In genomic region chr14:20454645-20455354, GRCh38 we compare ENCODE assay signal across 8 cellular contexts. TPM values are rescaled to one million over a fixed set of nuclear protein-coding genes. Genes with fewer than 3 reads are reported as not detected.
A peak's percentile ranks its signal among the peaks of the same experiment; 100 is the strongest.
DNase-seq lines count a peak whose midpoint lies in the region; ATAC-seq, FAIRE-seq and TF ChIP-seq lines count a peak whose summit lies in the region.

TSS of gene APEX1 (plus strand) at chr14:20455226. CDS start at chr14:20455646, 420 bp downstream.
TSS of gene OSGEP (minus strand) at chr14:20454812. CDS start at chr14:20454683, 129 bp downstream.

- intact Hi-C loops in esophagus squamous epithelium (cut with DNase I), result loop anchor here (5.0 kb wide), 1 partner anchor 107 kb away; no protein-coding TSS in a partner anchor

- TF ChIP-seq POLR2A in esophagus squamous epithelium (IDR thresholded peaks at IDR 0.05), result peak in 3 of 4 donors; percentile 55 to 82 (median 67)

- no peak for TF ChIP-seq CTCF in esophagus squamous epithelium (IDR thresholded peaks at IDR 0.05)

- H3K4me3 ChIP-seq in esophagus squamous epithelium, result peak within 1 kb of the TSS; percentile 55 to 95 (median 84)

- peak; percentile 69 for FAIRE-seq in RCC 7860 (lab: Jason Lieb, UNC)

- peak; percentile 99 for DNase-seq in DMS79 (lab: John Stamatoyannopoulos, UW)
- peak; percentile 89 for DNase-seq in RCC 7860 (ENCODE audit: low spot score)
- DNase-seq in activated T-helper 1 cell treated with Interleukin-2 at 50 U/mL for 16 hours (ENCODE audit: low read depth), result peak; percentile 94
- DNase-seq in esophagus squamous epithelium (lab: John Stamatoyannopoulos, UW), result peak; percentile 94
- peak; percentile 100 for DNase-seq in myocyte (ENCODE audit: low read depth)
- DNase-seq in stimulated activated CD8-positive, alpha-beta memory T cell treated with anti-CD3 and anti-CD28 coated beads, Interleukin-7, amount 100 ng/mL, for 48 hours (ENCODE audit: extremely low read depth in 1 of 2, low read depth in 1 of 2), result peak; percentile 92 to 97

- H3K4me1 ChIP-seq in esophagus squamous epithelium, result peaks cover 18 to 59% (median 24%) of the 10 kb centered on the region in 3 donors

- no peaks in the 10 kb centered on the region for H3K9me3 ChIP-seq in KOPT-K1 (ENCODE audit: insufficient read depth, low read length, poor library complexity, severe bottlenecking)
- H3K9me3 ChIP-seq in esophagus squamous epithelium, result no peaks in the 10 kb centered on the region

- 0 to 1% methylated on average over 11 to 31 of the region's 44 CpGs for WGBS in esophagus squamous epithelium, 2 donors

- H3K36me3 ChIP-seq in KOPT-K1 (ENCODE audit: insufficient read depth, low read length), result peaks cover 70% of the 10 kb centered on the region
- H3K36me3 ChIP-seq in esophagus squamous epithelium, result peaks cover 25 to 66% (median 55%) of the 10 kb centered on the region in 3 donors

- H3K27me3 ChIP-seq in esophagus squamous epithelium, result no peaks in the 10 kb centered on the region

- H3K27ac ChIP-seq in KOPT-K1 (ENCODE audit: low read depth, low read length, poor library complexity, severe bottlenecking), result peak within 1 kb of the TSS; percentile 95
- H3K27ac ChIP-seq in esophagus squamous epithelium, result peak within 1 kb of the TSS; percentile 85 to 98 (median 96)

- peak; percentile 79 for ATAC-seq in GM21786 (IDR thresholded peaks at IDR 0.05; ENCODE audit: unreplicated experiment)

RNA-seq across cellular contexts. Expression of gene APEX1, which starts in this region (rescaled TPM):
- total RNA-seq in esophagus squamous epithelium, result 100 to 1,000 TPM in 3 of 4 donors, 10 to 100 TPM in 1; 75.7 to 132 (median 115) TPM
- 125 and 145 TPM in 2 replicates for total RNA-seq in myocyte
- 173 TPM for polyA plus RNA-seq in myocyte (2012)

RNA-seq across cellular contexts. Expression of gene OSGEP, which starts in this region (rescaled TPM):
- total RNA-seq in esophagus squamous epithelium, result 10 to 100 TPM; 22.3 to 41.6 (median 26.6) TPM
- 33.2 and 36.2 TPM in 2 replicates for total RNA-seq in myocyte
- 26.3 TPM for polyA plus RNA-seq in myocyte (2012)

Comparison
In these comparisons a context has a peak if more than half of its experiments do, and no peak if none do; other contexts are left out.
1. Peak in every context shown above with its lines: DNase-seq, ATAC-seq, H3K4me3 ChIP-seq and H3K27ac ChIP-seq.